ENCODE assay signal across 1 cellular context in the genomic region with DNA sequence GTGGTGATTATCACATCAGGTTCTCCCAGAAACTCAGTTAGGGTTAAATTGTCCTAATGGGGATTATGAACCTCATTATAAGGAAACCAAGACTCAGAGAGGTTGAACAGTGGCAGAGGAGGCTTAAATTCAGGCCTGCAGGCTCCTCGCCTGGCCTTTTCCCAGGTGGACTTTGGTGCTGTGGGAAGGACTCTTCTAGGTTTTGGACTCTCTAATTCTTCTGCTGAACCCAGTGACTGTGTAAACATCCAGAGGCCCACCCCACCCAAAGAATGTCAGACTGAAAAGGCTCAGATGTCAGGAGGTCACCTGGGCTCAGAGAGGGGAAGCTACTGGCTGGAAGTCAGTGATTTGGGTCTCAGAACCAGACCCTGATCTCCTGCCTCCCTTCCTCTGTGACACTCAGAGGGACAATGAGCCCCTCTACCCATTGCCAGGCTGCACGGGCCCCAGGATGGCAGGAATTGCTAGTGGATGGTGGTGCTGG.
A peak's percentile ranks its signal among the peaks of the same experiment; 100 is the strongest.
TF ChIP-seq lines count a peak whose summit lies in the region.

No MANE protein-coding gene starts in this region.

TF ChIP-seq in HepG2, 621 proteins besides CTCF, POLR2A, EP300 and RAD21 (continued from another document and continues in another):
- TF ChIP-seq RORA (CRISPR knock-in tag; IDR thresholded peaks at IDR 0.05): no peak
- no peak for TF ChIP-seq ZHX1 (CRISPR knock-in tag; IDR thresholded peaks at IDR 0.05; ENCODE audit: low read depth)
- no peak for TF ChIP-seq ZSCAN5A (CRISPR knock-in tag; IDR thresholded peaks at IDR 0.05; ENCODE audit: borderline replicate concordance)
- TF ChIP-seq, protein P1, sequence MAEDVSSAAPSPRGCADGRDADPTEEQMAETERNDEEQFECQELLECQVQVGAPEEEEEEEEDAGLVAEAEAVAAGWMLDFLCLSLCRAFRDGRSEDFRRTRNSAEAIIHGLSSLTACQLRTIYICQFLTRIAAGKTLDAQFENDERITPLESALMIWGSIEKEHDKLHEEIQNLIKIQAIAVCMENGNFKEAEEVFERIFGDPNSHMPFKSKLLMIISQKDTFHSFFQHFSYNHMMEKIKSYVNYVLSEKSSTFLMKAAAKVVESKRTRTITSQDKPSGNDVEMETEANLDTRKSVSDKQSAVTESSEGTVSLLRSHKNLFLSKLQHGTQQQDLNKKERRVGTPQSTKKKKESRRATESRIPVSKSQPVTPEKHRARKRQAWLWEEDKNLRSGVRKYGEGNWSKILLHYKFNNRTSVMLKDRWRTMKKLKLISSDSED (CRISPR knock-in tag; IDR thresholded peaks at IDR 0.05): no peak
- no peak for TF ChIP-seq TCF12 (IDR thresholded peaks at IDR 0.05)
- no peak for TF ChIP-seq TCF12 (CRISPR knock-in tag; IDR thresholded peaks at IDR 0.05)
- TF ChIP-seq REPIN1 (CRISPR knock-in tag; IDR thresholded peaks at IDR 0.05; ENCODE audit: borderline replicate concordance, low read depth): peak; percentile 61; the same call in 1 of the 2 replicates
- TF ChIP-seq BRCA1 (CRISPR knock-in tag; IDR thresholded peaks at IDR 0.05): no peak
- no peak for TF ChIP-seq ZNF17 (CRISPR knock-in tag; IDR thresholded peaks at IDR 0.05)
- no peak for TF ChIP-seq FOXP1 (IDR thresholded peaks at IDR 0.05)
- TF ChIP-seq FOXP1 (CRISPR knock-in tag; IDR thresholded peaks at IDR 0.05): peak; percentile 65
- no peak for TF ChIP-seq TCF7 (IDR thresholded peaks at IDR 0.05; ENCODE audit: low read depth)
- no peak for TF ChIP-seq MXD3 (CRISPR knock-in tag; IDR thresholded peaks at IDR 0.05)
- TF ChIP-seq FOXM1 (CRISPR knock-in tag; IDR thresholded peaks at IDR 0.05): no peak
- no peak for TF ChIP-seq TEAD2 (CRISPR knock-in tag; IDR thresholded peaks at IDR 0.05)
- TF ChIP-seq SIN3B (IDR thresholded peaks at IDR 0.05; ENCODE audit: low read length): no peak
- TF ChIP-seq ZNF570 (CRISPR knock-in tag; IDR thresholded peaks at IDR 0.05; ENCODE audit: borderline replicate concordance): no peak
- TF ChIP-seq, protein P2, sequence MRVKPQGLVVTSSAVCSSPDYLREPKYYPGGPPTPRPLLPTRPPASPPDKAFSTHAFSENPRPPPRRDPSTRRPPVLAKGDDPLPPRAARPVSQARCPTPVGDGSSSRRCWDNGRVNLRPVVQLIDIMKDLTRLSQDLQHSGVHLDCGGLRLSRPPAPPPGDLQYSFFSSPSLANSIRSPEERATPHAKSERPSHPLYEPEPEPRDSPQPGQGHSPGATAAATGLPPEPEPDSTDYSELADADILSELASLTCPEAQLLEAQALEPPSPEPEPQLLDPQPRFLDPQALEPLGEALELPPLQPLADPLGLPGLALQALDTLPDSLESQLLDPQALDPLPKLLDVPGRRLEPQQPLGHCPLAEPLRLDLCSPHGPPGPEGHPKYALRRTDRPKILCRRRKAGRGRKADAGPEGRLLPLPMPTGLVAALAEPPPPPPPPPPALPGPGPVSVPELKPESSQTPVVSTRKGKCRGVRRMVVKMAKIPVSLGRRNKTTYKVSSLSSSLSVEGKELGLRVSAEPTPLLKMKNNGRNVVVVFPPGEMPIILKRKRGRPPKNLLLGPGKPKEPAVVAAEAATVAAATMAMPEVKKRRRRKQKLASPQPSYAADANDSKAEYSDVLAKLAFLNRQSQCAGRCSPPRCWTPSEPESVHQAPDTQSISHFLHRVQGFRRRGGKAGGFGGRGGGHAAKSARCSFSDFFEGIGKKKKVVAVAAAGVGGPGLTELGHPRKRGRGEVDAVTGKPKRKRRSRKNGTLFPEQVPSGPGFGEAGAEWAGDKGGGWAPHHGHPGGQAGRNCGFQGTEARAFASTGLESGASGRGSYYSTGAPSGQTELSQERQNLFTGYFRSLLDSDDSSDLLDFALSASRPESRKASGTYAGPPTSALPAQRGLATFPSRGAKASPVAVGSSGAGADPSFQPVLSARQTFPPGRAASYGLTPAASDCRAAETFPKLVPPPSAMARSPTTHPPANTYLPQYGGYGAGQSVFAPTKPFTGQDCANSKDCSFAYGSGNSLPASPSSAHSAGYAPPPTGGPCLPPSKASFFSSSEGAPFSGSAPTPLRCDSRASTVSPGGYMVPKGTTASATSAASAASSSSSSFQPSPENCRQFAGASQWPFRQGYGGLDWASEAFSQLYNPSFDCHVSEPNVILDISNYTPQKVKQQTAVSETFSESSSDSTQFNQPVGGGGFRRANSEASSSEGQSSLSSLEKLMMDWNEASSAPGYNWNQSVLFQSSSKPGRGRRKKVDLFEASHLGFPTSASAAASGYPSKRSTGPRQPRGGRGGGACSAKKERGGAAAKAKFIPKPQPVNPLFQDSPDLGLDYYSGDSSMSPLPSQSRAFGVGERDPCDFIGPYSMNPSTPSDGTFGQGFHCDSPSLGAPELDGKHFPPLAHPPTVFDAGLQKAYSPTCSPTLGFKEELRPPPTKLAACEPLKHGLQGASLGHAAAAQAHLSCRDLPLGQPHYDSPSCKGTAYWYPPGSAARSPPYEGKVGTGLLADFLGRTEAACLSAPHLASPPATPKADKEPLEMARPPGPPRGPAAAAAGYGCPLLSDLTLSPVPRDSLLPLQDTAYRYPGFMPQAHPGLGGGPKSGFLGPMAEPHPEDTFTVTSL (CRISPR knock-in tag; IDR thresholded peaks at IDR 0.05; ENCODE audit: borderline replicate concordance): peak; percentile 57; the same call in 1 of the 2 replicates
- peak; percentile 84 for TF ChIP-seq SAP130 (CRISPR knock-in tag; IDR thresholded peaks at IDR 0.05; ENCODE audit: low read depth)
- no peak for TF ChIP-seq PRDM10 (CRISPR knock-in tag; IDR thresholded peaks at IDR 0.05; ENCODE audit: low read depth)
- no peak for TF ChIP-seq PHF8 (CRISPR knock-in tag; IDR thresholded peaks at IDR 0.05)
- peak; percentile 23; the same call in 1 of the 2 replicates for TF ChIP-seq ZNF652 (CRISPR knock-in tag; IDR thresholded peaks at IDR 0.05; ENCODE audit: borderline replicate concordance, low read depth)
- TF ChIP-seq REXO4 (CRISPR knock-in tag; IDR thresholded peaks at IDR 0.05; ENCODE audit: borderline replicate concordance): no peak
- no peak for TF ChIP-seq ARHGAP35 (CRISPR knock-in tag; IDR thresholded peaks at IDR 0.05; ENCODE audit: borderline replicate concordance)
- no peak for TF ChIP-seq HOXA9 (CRISPR knock-in tag; IDR thresholded peaks at IDR 0.05; ENCODE audit: borderline replicate concordance)
- TF ChIP-seq, protein P3, sequence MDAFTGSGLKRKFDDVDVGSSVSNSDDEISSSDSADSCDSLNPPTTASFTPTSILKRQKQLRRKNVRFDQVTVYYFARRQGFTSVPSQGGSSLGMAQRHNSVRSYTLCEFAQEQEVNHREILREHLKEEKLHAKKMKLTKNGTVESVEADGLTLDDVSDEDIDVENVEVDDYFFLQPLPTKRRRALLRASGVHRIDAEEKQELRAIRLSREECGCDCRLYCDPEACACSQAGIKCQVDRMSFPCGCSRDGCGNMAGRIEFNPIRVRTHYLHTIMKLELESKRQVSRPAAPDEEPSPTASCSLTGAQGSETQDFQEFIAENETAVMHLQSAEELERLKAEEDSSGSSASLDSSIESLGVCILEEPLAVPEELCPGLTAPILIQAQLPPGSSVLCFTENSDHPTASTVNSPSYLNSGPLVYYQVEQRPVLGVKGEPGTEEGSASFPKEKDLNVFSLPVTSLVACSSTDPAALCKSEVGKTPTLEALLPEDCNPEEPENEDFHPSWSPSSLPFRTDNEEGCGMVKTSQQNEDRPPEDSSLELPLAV (CRISPR knock-in tag; conservative IDR thresholded peaks at IDR 0.05; ENCODE audit: low read depth): no peak
- TF ChIP-seq ZFP36L2 (CRISPR knock-in tag; IDR thresholded peaks at IDR 0.05): no peak
- no peak for TF ChIP-seq GATA4 (IDR thresholded peaks at IDR 0.05; ENCODE audit: borderline replicate concordance, low read depth)
- no peak for TF ChIP-seq ZBTB7A (CRISPR knock-in tag; IDR thresholded peaks at IDR 0.05)
- no peak for TF ChIP-seq PCBP1 (IDR thresholded peaks at IDR 0.05; ENCODE audit: borderline replicate concordance, low read depth, low read length)
- TF ChIP-seq ZBTB39 (CRISPR knock-in tag; IDR thresholded peaks at IDR 0.05): no peak
- no peak for TF ChIP-seq SMARCC2 (IDR thresholded peaks at IDR 0.05)
- TF ChIP-seq SATB2 (CRISPR knock-in tag; IDR thresholded peaks at IDR 0.05): no peak
- TF ChIP-seq, protein P4, sequence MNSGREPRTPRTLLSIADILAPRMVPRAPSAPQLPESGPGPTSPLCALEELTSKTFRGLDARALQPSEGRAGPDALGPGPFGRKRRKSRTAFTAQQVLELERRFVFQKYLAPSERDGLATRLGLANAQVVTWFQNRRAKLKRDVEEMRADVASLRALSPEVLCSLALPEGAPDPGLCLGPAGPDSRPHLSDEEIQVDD (CRISPR knock-in tag; IDR thresholded peaks at IDR 0.05; ENCODE audit: borderline replicate concordance): no peak
- no peak for TF ChIP-seq PAWR (CRISPR knock-in tag; IDR thresholded peaks at IDR 0.05; ENCODE audit: borderline replicate concordance)
- TF ChIP-seq ZNF598 (CRISPR knock-in tag; IDR thresholded peaks at IDR 0.05; ENCODE audit: borderline replicate concordance): no peak
- TF ChIP-seq ZNF136 (CRISPR knock-in tag; IDR thresholded peaks at IDR 0.05; ENCODE audit: low read depth): 0 out of 2 replicates have a peak, but pooled peaks have one; percentile 76
- no peak for TF ChIP-seq HNRNPH1 (optimal IDR thresholded peaks at IDR 0.05; ENCODE audit: low read depth, low read length)
- TF ChIP-seq KAT2B (IDR thresholded peaks at IDR 0.05; ENCODE audit: borderline replicate concordance, low read depth, low read length): no peak
- no peak for TF ChIP-seq ZNF703 (CRISPR knock-in tag; IDR thresholded peaks at IDR 0.05; ENCODE audit: borderline replicate concordance)
- TF ChIP-seq CBX2 (IDR thresholded peaks at IDR 0.05; ENCODE audit: low read depth, low read length): no peak
- TF ChIP-seq CBX2 (CRISPR knock-in tag; IDR thresholded peaks at IDR 0.05; ENCODE audit: low read depth): no peak
- no peak for TF ChIP-seq THAP11 (CRISPR knock-in tag; IDR thresholded peaks at IDR 0.05)
- no peak for TF ChIP-seq HCFC1 (IDR thresholded peaks at IDR 0.05; ENCODE audit: low read depth, low read length)
